25 cellular contexts compared by ENCODE assay signal in the genomic region with DNA sequence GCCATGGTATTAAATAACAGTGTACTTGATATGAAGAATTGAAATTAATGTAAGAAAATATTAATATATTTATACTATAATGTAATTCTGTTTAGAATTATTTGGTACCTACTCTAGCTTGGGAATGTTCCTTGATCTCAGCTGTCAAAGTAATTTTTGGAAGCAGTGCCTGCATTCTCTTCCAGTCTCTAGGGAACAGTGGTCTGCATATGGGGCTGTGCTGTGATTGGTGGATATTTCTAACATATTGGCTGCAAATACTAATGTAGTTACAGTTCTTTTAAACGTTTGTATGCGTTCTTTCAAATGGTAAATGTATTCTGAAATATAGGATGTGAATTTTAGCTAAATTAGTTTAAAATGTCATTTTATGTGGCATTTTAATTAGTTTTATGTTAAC.
"Had no signal": no experiment of that assay in that cellular context is flagged by ENCODE, and none has a peak within 500 bp of the region (broad histone marks: within the 10 kb centered on the region; RNA-seq: fewer than 3 reads in every experiment).

No MANE protein-coding gene starts in this region.

- H3K27ac Mint-ChIP-seq: activated naive CD4-positive, alpha-beta T cell treated with anti-CD3 and anti-CD28 coated beads for 36 hours; activated naive CD8-positive, alpha-beta T cell treated with anti-CD3 and anti-CD28 coated beads, Interleukin-2, amount 10 ng/mL, durations not matched to agents 7 days and 5 days; brain; naive thymus-derived CD4-positive, alpha-beta T cell; progenitor cell of endocrine pancreas; T-helper 2 cell treated with Interferon-gamma antibody and Interleukin-4, amounts not matched to agents 5 μg/mL and 100 μg/mL, for 36 hours had no signal

- H3K4me3 Mint-ChIP-seq: activated naive CD4-positive, alpha-beta T cell treated with anti-CD3 and anti-CD28 coated beads for 36 hours; activated naive CD8-positive, alpha-beta T cell treated with anti-CD3 and anti-CD28 coated beads, Interleukin-2, amount 10 ng/mL, durations not matched to agents 7 days and 5 days; brain; naive thymus-derived CD4-positive, alpha-beta T cell; T-helper 2 cell treated with Interferon-gamma antibody and Interleukin-4, amounts not matched to agents 5 μg/mL and 100 μg/mL, for 36 hours had no signal

- DNase-seq: activated CD4-positive, alpha-beta T cell treated with anti-CD3 and anti-CD28 coated beads for 48 hours; activated CD4-positive, alpha-beta T cell treated with anti-CD3 and anti-CD28 coated beads, Interleukin-2, amount 50 U/mL, for 48 hours; activated CD8-positive, alpha-beta memory T cell treated with anti-CD3 and anti-CD28 coated beads for 24 hours; activated effector memory CD4-positive, alpha-beta T cell treated with Interleukin-2 at 50 U/mL for 16 hours; activated naive CD4-positive, alpha-beta T cell treated with anti-CD3 and anti-CD28 coated beads for 36 hours; activated naive CD8-positive, alpha-beta T cell treated with anti-CD3 and anti-CD28 coated beads, Interleukin-2, amount 10 ng/mL, durations not matched to agents 7 days and 5 days; cortex of kidney; glutamatergic neuron; left colon; mammary epithelial cell; naive thymus-derived CD4-positive, alpha-beta T cell; ovary; right lobe of liver; stimulated activated CD4-positive, alpha-beta T cell treated with anti-CD3 and anti-CD28 coated beads, Interleukin-12 subunit alpha, Interleukin-12 subunit beta, amount 100 ng/mL, for 4 hours; stimulated activated CD4-positive, alpha-beta T cell treated with anti-CD3 and anti-CD28 coated beads, Interleukin-4, amount 100 ng/mL, for 1 hour; stimulated activated naive CD8-positive, alpha-beta T cell treated with anti-CD3 and anti-CD28 coated beads, Interleukin-15, Interleukin-2, amounts not matched to agents 100 U/mL and 50 U/mL, for 24 hours; T-helper 1 cell; testis; transverse colon had no signal

- H3K9me3 Mint-ChIP-seq: activated naive CD4-positive, alpha-beta T cell treated with anti-CD3 and anti-CD28 coated beads for 36 hours; activated naive CD8-positive, alpha-beta T cell treated with anti-CD3 and anti-CD28 coated beads, Interleukin-2, amount 10 ng/mL, durations not matched to agents 7 days and 5 days; brain; naive thymus-derived CD4-positive, alpha-beta T cell; T-helper 2 cell treated with Interferon-gamma antibody and Interleukin-4, amounts not matched to agents 5 μg/mL and 100 μg/mL, for 36 hours had no signal

- ATAC-seq: left colon; naive thymus-derived CD4-positive, alpha-beta T cell; right lobe of liver; stimulated activated naive CD8-positive, alpha-beta T cell treated with anti-CD3 and anti-CD28 coated beads, Interleukin-15, Interleukin-2, amounts not matched to agents 100 U/mL and 50 U/mL, for 24 hours had no signal

- H3K4me3 ChIP-seq: ascending aorta, hepatocyte, ovary, right lobe of liver, skin epidermis, testis, transverse colon had no signal

- H3K27me3 Mint-ChIP-seq: activated naive CD8-positive, alpha-beta T cell treated with anti-CD3 and anti-CD28 coated beads, Interleukin-2, amount 10 ng/mL, durations not matched to agents 7 days and 5 days; brain; naive thymus-derived CD4-positive, alpha-beta T cell; progenitor cell of endocrine pancreas had no signal

- H3K4me1 Mint-ChIP-seq: activated naive CD8-positive, alpha-beta T cell treated with anti-CD3 and anti-CD28 coated beads, Interleukin-2, amount 10 ng/mL, durations not matched to agents 7 days and 5 days; naive thymus-derived CD4-positive, alpha-beta T cell had no signal
